In genomic region chr3:196552253-196552652, GRCh38 we compare ENCODE assay signal across 1 cellular context.
TF ChIP-seq lines count a peak whose summit lies in the region.

No MANE protein-coding gene starts in this region.

TF ChIP-seq in HepG2, 621 proteins besides CTCF, POLR2A, EP300 and RAD21:
- TF ChIP-seq ZFX (CRISPR knock-in tag; IDR thresholded peaks at IDR 0.05; ENCODE audit: low read depth) (no peak), ZMYM3 (CRISPR knock-in tag; IDR thresholded peaks at IDR 0.05) (no peak), AKAP8 (CRISPR knock-in tag; IDR thresholded peaks at IDR 0.05) (no peak), ZFY (CRISPR knock-in tag; IDR thresholded peaks at IDR 0.05) (no peak), ZNF672 (CRISPR knock-in tag; IDR thresholded peaks at IDR 0.05) (no peak), DZIP1 (CRISPR knock-in tag; IDR thresholded peaks at IDR 0.05) (no peak), ZFYVE20 (CRISPR knock-in tag; IDR thresholded peaks at IDR 0.05; ENCODE audit: borderline replicate concordance, low read depth) (no peak), SALL1 (CRISPR knock-in tag; IDR thresholded peaks at IDR 0.05) (no peak), KLF6 (CRISPR knock-in tag; IDR thresholded peaks at IDR 0.05) (no peak), NFYC (CRISPR knock-in tag; IDR thresholded peaks at IDR 0.05) (no peak), ZNF367 (CRISPR knock-in tag; IDR thresholded peaks at IDR 0.05; ENCODE audit: borderline replicate concordance) (no peak), TCF12 (IDR thresholded peaks at IDR 0.05) (no peak), TCF12 (CRISPR knock-in tag; IDR thresholded peaks at IDR 0.05) (no peak), ZNF557 (CRISPR knock-in tag; IDR thresholded peaks at IDR 0.05) (no peak), ZNF883 (CRISPR knock-in tag; IDR thresholded peaks at IDR 0.05; ENCODE audit: not compliant biosample characterization) (no peak), HOXA7 (CRISPR knock-in tag; IDR thresholded peaks at IDR 0.05) (no peak)
